9 cellular contexts compared by ENCODE assay signal in genomic region chr2:151766421-151767153, GRCh38. TPM values are rescaled to one million over a fixed set of nuclear protein-coding genes. Genes with fewer than 3 reads are reported as not detected.
A peak's percentile ranks its signal among the peaks of the same experiment; 100 is the strongest.
DNase-seq lines count a peak whose midpoint lies in the region; ATAC-seq and TF ChIP-seq lines count a peak whose summit lies in the region.
"Had no signal": no experiment of that assay in that cellular context is flagged by ENCODE, and none has a peak within 500 bp of the region (broad histone marks: within the 10 kb centered on the region; RNA-seq: fewer than 3 reads in every experiment).

No MANE protein-coding gene starts in this region.

- peaks cover 5% of the 10 kb centered on the region for H3K9me3 Mint-ChIP-seq in activated B cell treated with CpG ODN at 0.5 μM for 24 hours
- H3K9me3 Mint-ChIP-seq in stimulated activated memory B cell treated with anti-CD40 and anti-IgM and Interleukin-4, amounts not matched to agents 10 μg/mL and 1 μg/mL and 100 μg/mL, for 72 hours: peaks cover 3% of the 10 kb centered on the region
- H3K9me3 Mint-ChIP-seq in CD4-positive, alpha-beta T cell: no peaks in the 10 kb centered on the region

- TF ChIP-seq POLR2A in heart left ventricle (IDR thresholded peaks at IDR 0.05): no peak

- intact Hi-C loops in heart left ventricle (cut with DNase I) (no loop called here), Right ventricle myocardium superior (cut with DNase I) (no loop called here), activated B cell treated with CpG ODN at 0.5 μM for 24 hours (cut with micrococcal nuclease) (loop anchor here (1.0 to 5.0 kb wide), 6 partner anchors 9 to 129 kb away; no protein-coding TSS in a partner anchor)
- intact Hi-C loops in CD4-positive, alpha-beta T cell (cut with DNase I, micrococcal nuclease): no loop called here

- POLR2A ChIA-PET in activated B cell treated with CpG ODN at 0.5 μM for 24 hours (lab: Charles Lee) (interaction anchor here (0.7 to 3.4 kb wide), 18 partner anchors 8 to 477 kb away, joined by 3 to 30 read pairs (median 4); partner anchors contain the start of genes ARL5A and NMI), RWPE1 (lab: Yijun Ruan, JAX; ENCODE audit: low non-redundant PET) (no interaction called here)
- POLR2A ChIA-PET in CD4-positive, alpha-beta T cell (lab: Charles Lee): no interaction called here

- H3K4me3 Mint-ChIP-seq in activated B cell treated with CpG ODN at 0.5 μM for 24 hours: peak overlapping the region; percentile 56
- peak overlapping the region; percentile 49 for H3K4me3 Mint-ChIP-seq in stimulated activated memory B cell treated with anti-CD40 and anti-IgM and Interleukin-4, amounts not matched to agents 10 μg/mL and 1 μg/mL and 100 μg/mL, for 72 hours
- H3K4me3 Mint-ChIP-seq in CD4-positive, alpha-beta T cell: no peak overlapping the region

- peak overlapping the region in 2 of 12 donors; percentile 19 to 20 for H3K27ac ChIP-seq in heart left ventricle
- no peak overlapping the region for H3K27ac ChIP-seq in CD4-positive, alpha-beta T cell (ENCODE audit: low read depth, low read length)
- no peak overlapping the region for H3K27ac ChIP-seq in RWPE1

- H3K27me3 Mint-ChIP-seq in activated B cell treated with CpG ODN at 0.5 μM for 24 hours: no peaks in the 10 kb centered on the region
- H3K27me3 Mint-ChIP-seq in stimulated activated memory B cell treated with anti-CD40 and anti-IgM and Interleukin-4, amounts not matched to agents 10 μg/mL and 1 μg/mL and 100 μg/mL, for 72 hours: no peaks in the 10 kb centered on the region
- no peaks in the 10 kb centered on the region for H3K27me3 Mint-ChIP-seq in CD4-positive, alpha-beta T cell

- H3K27me3 ChIP-seq in heart left ventricle: no peaks in the 10 kb centered on the region
- no peaks in the 10 kb centered on the region for H3K27me3 ChIP-seq in CD4-positive, alpha-beta T cell (ENCODE audit: control insufficient read depth, insufficient read depth, low read length)

- peaks cover 90% of the 10 kb centered on the region for H3K4me1 Mint-ChIP-seq in activated B cell treated with CpG ODN at 0.5 μM for 24 hours
- H3K4me1 Mint-ChIP-seq in stimulated activated memory B cell treated with anti-CD40 and anti-IgM and Interleukin-4, amounts not matched to agents 10 μg/mL and 1 μg/mL and 100 μg/mL, for 72 hours: peaks cover 88% of the 10 kb centered on the region
- H3K4me1 Mint-ChIP-seq in CD4-positive, alpha-beta T cell (ENCODE audit: low read depth): no peaks in the 10 kb centered on the region

- 62 to 71% (median 68%) methylated on average over 2 to 4 of the region's 4 CpGs for WGBS in heart left ventricle, 4 donors

- H3K27ac Mint-ChIP-seq in activated B cell treated with CpG ODN at 0.5 μM for 24 hours: peak overlapping the region; percentile 95
- peak overlapping the region; percentile 86 for H3K27ac Mint-ChIP-seq in stimulated activated memory B cell treated with anti-CD40 and anti-IgM and Interleukin-4, amounts not matched to agents 10 μg/mL and 1 μg/mL and 100 μg/mL, for 72 hours
- no peak overlapping the region for H3K27ac Mint-ChIP-seq in CD4-positive, alpha-beta T cell

- H3K36me3 Mint-ChIP-seq in activated B cell treated with CpG ODN at 0.5 μM for 24 hours (ENCODE audit: low read depth): peaks cover 5% of the 10 kb centered on the region
- H3K36me3 Mint-ChIP-seq in stimulated activated memory B cell treated with anti-CD40 and anti-IgM and Interleukin-4, amounts not matched to agents 10 μg/mL and 1 μg/mL and 100 μg/mL, for 72 hours: peaks cover 14% of the 10 kb centered on the region
- H3K36me3 Mint-ChIP-seq in CD4-positive, alpha-beta T cell (ENCODE audit: low read depth): no peaks in the 10 kb centered on the region

- ATAC-seq in heart left ventricle (peak; percentile 19 to 48 (median 41)), Right ventricle myocardium superior (ENCODE audit: poor library complexity) (no peak), HG02884 (IDR thresholded peaks at IDR 0.05; ENCODE audit: unreplicated experiment) (peak; percentile 50), activated B cell treated with CpG ODN at 0.5 μM for 24 hours (ENCODE audit: low read depth) (peak; percentile 71)
- ATAC-seq in stimulated activated memory B cell treated with anti-CD40 and anti-IgM and Interleukin-4, amounts not matched to agents 10 μg/mL and 1 μg/mL and 100 μg/mL, for 72 hours: peak; percentile 85
- ATAC-seq in CD4-positive, alpha-beta T cell (ENCODE audit: poor library complexity): no peak

- H3K36me3 ChIP-seq in heart left ventricle: no peaks in the 10 kb centered on the region

- no peak overlapping the region for H3K4me3 ChIP-seq in heart left ventricle

- CTCF ChIA-PET in activated B cell treated with CpG ODN at 0.5 μM for 24 hours (lab: Charles Lee) (interaction anchor here (0.7 to 2.1 kb wide), 6 partner anchors 13 to 110 kb away, joined by 3 to 8 read pairs (median 4); no protein-coding TSS in a partner anchor), RWPE1 (lab: Yijun Ruan, JAX) (interaction anchor here (0.6 to 0.7 kb wide), 3 partner anchors 11 to 202 kb away, joined by 3 read pairs; no protein-coding TSS in a partner anchor)
- CTCF ChIA-PET in CD4-positive, alpha-beta T cell (lab: Charles Lee): no interaction called here

- TF ChIP-seq CTCF in heart left ventricle (IDR thresholded peaks at IDR 0.05) (no peak), activated B cell treated with CpG ODN at 0.5 μM for 24 hours (IDR thresholded peaks at IDR 0.05) (no peak), RWPE1 (conservative IDR thresholded peaks at IDR 0.05; ENCODE audit: low read depth) (no peak)
- TF ChIP-seq CTCF in CD4-positive, alpha-beta T cell (IDR thresholded peaks at IDR 0.05): no peak

- peak in 1 of 5 donors; percentile 19 for DNase-seq in heart left ventricle
- DNase-seq in Right ventricle myocardium superior: no peak
- DNase-seq in activated B cell treated with CpG ODN at 0.5 μM for 24 hours: peak; percentile 47
- no peak for DNase-seq in CD4-positive, alpha-beta T cell
- no peak for DNase-seq in KG1 (lab: John Stamatoyannopoulos, UW)
- no peak for DNase-seq in RWPE1 (ENCODE audit: low spot score)
- DNase-seq: MV-4-11 had no signal

- H3K9me3 ChIP-seq in heart left ventricle: peaks cover 0 to 5% (median 0%) of the 10 kb centered on the region in 12 donors
- H3K9me3 ChIP-seq in CD4-positive, alpha-beta T cell (ENCODE audit: control insufficient read depth, low read length): no peaks in the 10 kb centered on the region

- peaks cover 0 to 34% (median 13%) of the 10 kb centered on the region in 12 donors for H3K4me1 ChIP-seq in heart left ventricle

RNA-seq across cellular contexts. Expression of gene NEB, which starts 32.3 kb away (rescaled TPM):
- total RNA-seq in heart left ventricle: 10 to 100 TPM in 2 of 9 donors, 1 to 10 TPM in 6, under 1 TPM in 1; 0.72 to 23.9 (median 3.0) TPM
- polyA plus RNA-seq in heart left ventricle: 1 to 10 TPM in 1 of 2 donors, under 1 TPM in 1; 0.43 to 4.4 TPM
- 1.5 TPM for total RNA-seq in Right ventricle myocardium superior
- total RNA-seq in activated B cell treated with CpG ODN at 0.5 μM for 24 hours: 1.2 and 2.0 TPM in 2 replicates
- total RNA-seq in CD4-positive, alpha-beta T cell: 1 to 10 TPM; 1.2 to 1.8 TPM

Comparison
In these comparisons a context has a peak if more than half of its experiments do, and no peak if none do; other contexts are left out.
1. ATAC-seq: peak in heart left ventricle (4 of 4), HG02884 (single experiment), activated B cell treated with CpG ODN at 0.5 μM for 24 hours (single experiment) and stimulated activated memory B cell treated with anti-CD40 and anti-IgM and Interleukin-4, amounts not matched to agents 10 μg/mL and 1 μg/mL and 100 μg/mL, for 72 hours (single experiment); none in Right ventricle myocardium superior (single experiment) and CD4-positive, alpha-beta T cell (single experiment).